ENCODE assay signal across 1 cellular context in genomic region chr2:101401906-101402305, GRCh38.
TF ChIP-seq lines count a peak whose summit lies in the region.

No MANE protein-coding gene starts in this region.

TF ChIP-seq in H1, 55 proteins besides CTCF, POLR2A, EP300 and RAD21:
- TF ChIP-seq TCF12 (IDR thresholded peaks at IDR 0.05; ENCODE audit: low read depth, low read length) (no peak), TEAD4 (IDR thresholded peaks at IDR 0.05; ENCODE audit: low read depth, low read length) (no peak), HDAC2 (IDR thresholded peaks at IDR 0.05; ENCODE audit: borderline replicate concordance in 1 of 2, low read depth in 2 of 2, low read length in 2 of 2) (no peak), RNF2 (IDR thresholded peaks at IDR 0.05; ENCODE audit: borderline replicate concordance, low read depth, low read length, missing control alignments, poor library complexity, severe bottlenecking) (no peak), ZNF274 (IDR thresholded peaks at IDR 0.05; ENCODE audit: borderline replicate concordance, extremely low read depth, low read length) (no peak), FOSL1 (IDR thresholded peaks at IDR 0.05; ENCODE audit: insufficient read depth, low read depth, low read length) (no peak), BACH1 (IDR thresholded peaks at IDR 0.05; ENCODE audit: low read length) (no peak), SAP30 (IDR thresholded peaks at IDR 0.05; ENCODE audit: insufficient read depth, insufficient replicate concordance, low read length) (no peak), TBP (IDR thresholded peaks at IDR 0.05; ENCODE audit: low read depth, low read length) (no peak), BRCA1 (IDR thresholded peaks at IDR 0.05; ENCODE audit: low read depth, low read length) (no peak), NRF1 (IDR thresholded peaks at IDR 0.05; ENCODE audit: low read depth, low read length) (no peak), ASH2L (IDR thresholded peaks at IDR 0.05; ENCODE audit: low read length) (no peak)
TF ChIP-seq in H1: peak in this region for 0.
